In the genomic region with DNA sequence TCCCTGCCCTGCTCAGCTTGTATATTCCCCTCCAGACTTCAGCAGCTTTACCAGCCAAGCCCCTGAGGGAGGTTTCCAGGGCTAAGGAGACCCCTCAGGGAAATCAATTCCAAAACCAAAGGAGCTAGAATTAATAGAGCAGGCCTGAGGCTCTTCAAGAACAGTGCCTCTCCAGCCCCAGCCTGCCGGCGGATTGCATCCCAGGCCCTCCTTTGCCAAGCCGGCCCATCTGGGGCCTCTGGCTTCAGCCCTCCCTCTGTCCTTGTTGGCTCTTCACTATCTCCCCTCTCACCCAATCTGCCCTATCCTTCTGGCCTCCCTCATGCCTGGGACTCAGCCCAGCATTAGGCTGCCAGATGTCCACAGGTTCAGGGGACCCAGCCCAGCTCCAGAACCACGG, we compare ENCODE assay signal across 16 cellular contexts. TPM values are rescaled to one million over a fixed set of nuclear protein-coding genes. Genes with fewer than 3 reads are reported as not detected.
A peak's percentile ranks its signal among the peaks of the same experiment; 100 is the strongest.
DNase-seq lines count a peak whose midpoint lies in the region; TF ChIP-seq lines count a peak whose summit lies in the region.
"Had no signal": no experiment of that assay in that cellular context is flagged by ENCODE, and none has a peak within 500 bp of the region (broad histone marks: within the 10 kb centered on the region; RNA-seq: fewer than 3 reads in every experiment).

No MANE protein-coding gene starts in this region.

- WGBS in trophoblast cell (ENCODE audit: extremely low coverage, insufficient coverage, insufficient read length): no CpG with 5 or more reads among the region's 4 CpGs
- 73% methylated on average over 4 of the region's 4 CpGs for WGBS in hepatocyte (ENCODE audit: low lambda C conversion rate, missing lambda C conversion rate)

- no peaks in the 10 kb centered on the region for H4K20me1 ChIP-seq in osteoblast (ENCODE audit: insufficient read depth, low read length)
- H4K20me1 ChIP-seq in hepatocyte (ENCODE audit: insufficient read depth, poor library complexity, severe bottlenecking): no peaks in the 10 kb centered on the region

- H3K4me3 ChIP-seq in osteoblast (ENCODE audit: insufficient read depth, low read length) (no peak overlapping the region), trophoblast cell (ENCODE audit: low read depth, low read length) (no peak overlapping the region), hepatocyte (no peak overlapping the region)
- H3K4me3 ChIP-seq: A549, K562 had no signal

- H3K4me1 ChIP-seq in osteoblast (ENCODE audit: insufficient read depth, low read length): peaks cover 13% of the 10 kb centered on the region
- peaks cover 0 to 2% of the 10 kb centered on the region in 2 experiments for H3K4me1 ChIP-seq in trophoblast cell (ENCODE audit: control insufficient read depth in 1 of 2, insufficient read depth in 2 of 2, low read length in 2 of 2)
- H3K4me1 ChIP-seq in hepatocyte (ENCODE audit: insufficient read depth): no peaks in the 10 kb centered on the region

- no peaks in the 10 kb centered on the region for H3K9me2 ChIP-seq in hepatocyte (replicated peaks; ENCODE audit: insufficient read depth)

- H4K12ac ChIP-seq in trophoblast cell (ENCODE audit: low read depth, low read length): no peak overlapping the region

- H2BK12ac ChIP-seq in trophoblast cell (ENCODE audit: low read length): no peak overlapping the region

- no peaks in the 10 kb centered on the region for H3K79me1 ChIP-seq in trophoblast cell (ENCODE audit: low read length)

- H2BK120ac ChIP-seq in trophoblast cell (ENCODE audit: insufficient read depth, low read length, poor library complexity): no peak overlapping the region

- H3K18ac ChIP-seq in trophoblast cell (ENCODE audit: low read length): no peak overlapping the region

- H3K4me2 ChIP-seq in osteoblast (ENCODE audit: insufficient read depth, low read length): no peak overlapping the region
- no peak overlapping the region for H3K4me2 ChIP-seq in trophoblast cell (ENCODE audit: low read length)
- no peak overlapping the region for H3K4me2 ChIP-seq in hepatocyte
- H3K4me2 ChIP-seq: A549 had no signal

- H2BK5ac ChIP-seq in trophoblast cell (ENCODE audit: low read depth, low read length, poor library complexity): no peak overlapping the region

- H3K14ac ChIP-seq in trophoblast cell (ENCODE audit: low read length): no peak overlapping the region

- H3K9me3 ChIP-seq in osteoblast (ENCODE audit: low read depth, low read length) (no peaks in the 10 kb centered on the region), trophoblast cell (ENCODE audit: insufficient read depth, low read depth, low read length) (no peaks in the 10 kb centered on the region), hepatocyte (ENCODE audit: low read depth) (no peaks in the 10 kb centered on the region)
- H3K9me3 ChIP-seq: A549 had no signal

- H4K8ac ChIP-seq in trophoblast cell (ENCODE audit: low read depth, low read length): no peak overlapping the region

- H3K36me3 ChIP-seq in osteoblast (ENCODE audit: insufficient read depth, low read length): no peaks in the 10 kb centered on the region
- no peaks in the 10 kb centered on the region for H3K36me3 ChIP-seq in trophoblast cell (ENCODE audit: control insufficient read depth in 1 of 2, insufficient read depth in 2 of 2, low read length in 2 of 2)
- no peaks in the 10 kb centered on the region for H3K36me3 ChIP-seq in hepatocyte (replicated peaks; ENCODE audit: insufficient read depth, low read depth)

- no peak overlapping the region for H2AFZ ChIP-seq in osteoblast (ENCODE audit: low read length)
- no peak overlapping the region for H2AFZ ChIP-seq in trophoblast cell (ENCODE audit: insufficient read depth, low read length, poor library complexity)
- no peak overlapping the region for H2AFZ ChIP-seq in hepatocyte

- TF ChIP-seq CTCF in osteoblast (IDR thresholded peaks at IDR 0.05; ENCODE audit: extremely low read depth, low read depth, low read length) (no peak), hepatocyte (IDR thresholded peaks at IDR 0.05; ENCODE audit: poor library complexity) (no peak)

- no peak overlapping the region for H3K23ac ChIP-seq in trophoblast cell (ENCODE audit: low read length)

- H4K91ac ChIP-seq in trophoblast cell (ENCODE audit: low read depth, low read length): no peak overlapping the region

- H3K4ac ChIP-seq in trophoblast cell (ENCODE audit: low read depth, low read length): no peak overlapping the region

- H3K79me2 ChIP-seq in osteoblast (ENCODE audit: insufficient read depth, low read length) (no peaks in the 10 kb centered on the region), trophoblast cell (ENCODE audit: control insufficient read depth, insufficient read depth, low read length, poor library complexity) (no peaks in the 10 kb centered on the region), hepatocyte (no peaks in the 10 kb centered on the region)

- H3K27me3 ChIP-seq in osteoblast (ENCODE audit: insufficient read depth, low read length) (peaks cover 16% of the 10 kb centered on the region), trophoblast cell (ENCODE audit: insufficient read depth, low read length) (no peaks in the 10 kb centered on the region), hepatocyte (peaks cover 13% of the 10 kb centered on the region)

- peak; percentile 81 for DNase-seq in DMS 273 treated with DMSO at 0.1 percent for 48 hours (lab: John Stamatoyannopoulos, UW)
- DNase-seq in NCI-H524 treated with DMSO at 0.1 percent for 48 hours (lab: John Stamatoyannopoulos, UW): peak; percentile 70
- DNase-seq in cerebellum (ENCODE audit: low spot score): peak; percentile 87
- DNase-seq in osteoblast (ENCODE audit: insufficient read length, low spot score, missing footprints): peak; percentile 25
- no peak for DNase-seq in trophoblast cell
- DNase-seq in T-helper 1 cell: no peak
- no peak for DNase-seq in hepatocyte (ENCODE audit: low spot score)
- DNase-seq: CD4-positive, alpha-beta T cell; NCI-H1092 treated with DMSO at 0.1 percent for 48 hours; NCI-H146; NCI-H2081 treated with DMSO at 0.1 percent for 48 hours; NCI-H510A; NCI-H82; SIG-M5 had no signal

- no peak overlapping the region for H3K27ac ChIP-seq in osteoblast (ENCODE audit: low read depth, low read length)
- H3K27ac ChIP-seq in trophoblast cell (ENCODE audit: low read depth, low read length): no peak overlapping the region
- H3K27ac ChIP-seq in hepatocyte: no peak overlapping the region
- H3K27ac ChIP-seq: A549 had no signal

- H2AK5ac ChIP-seq in trophoblast cell (ENCODE audit: low read length): no peak overlapping the region

- no peak overlapping the region for H3K9ac ChIP-seq in trophoblast cell (ENCODE audit: low read length)

RNA-seq across cellular contexts. Expression of a gene that starts 5.8 kb away (rescaled TPM):
- total RNA-seq in cerebellum (8.3 TPM), osteoblast (1.1 and 2.4 TPM in 2 replicates), hepatocyte (1.8 and 2.3 TPM in 2 replicates)
- polyA plus RNA-seq in trophoblast cell (2013): 27.9 and 30.2 TPM in 2 replicates
- 6.5 and 12.4 TPM in 2 replicates for polyA plus RNA-seq in hepatocyte
- total RNA-seq: CD4-positive, alpha-beta T cell; K562 had no signal
- polyA plus RNA-seq: K562 had no signal

Comparison
In these comparisons a context has a peak if more than half of its experiments do, and no peak if none do; other contexts are left out.
1. DNase-seq: peak in DMS 273 treated with DMSO at 0.1 percent for 48 hours (single experiment), NCI-H524 treated with DMSO at 0.1 percent for 48 hours (single experiment), cerebellum (single experiment) and osteoblast (single experiment); none in trophoblast cell (0 of 2), T-helper 1 cell (0 of 5) and hepatocyte (single experiment).